ENCODE assay signal across 1 cellular context in genomic region chr16:77894054-77894632, GRCh38.
TF ChIP-seq lines count a peak whose summit lies in the region.

No MANE protein-coding gene starts in this region.

TF ChIP-seq in IMR-90, 13 proteins besides CTCF, POLR2A, EP300 and RAD21 (continued from another document):
- TF ChIP-seq, protein P1, sequence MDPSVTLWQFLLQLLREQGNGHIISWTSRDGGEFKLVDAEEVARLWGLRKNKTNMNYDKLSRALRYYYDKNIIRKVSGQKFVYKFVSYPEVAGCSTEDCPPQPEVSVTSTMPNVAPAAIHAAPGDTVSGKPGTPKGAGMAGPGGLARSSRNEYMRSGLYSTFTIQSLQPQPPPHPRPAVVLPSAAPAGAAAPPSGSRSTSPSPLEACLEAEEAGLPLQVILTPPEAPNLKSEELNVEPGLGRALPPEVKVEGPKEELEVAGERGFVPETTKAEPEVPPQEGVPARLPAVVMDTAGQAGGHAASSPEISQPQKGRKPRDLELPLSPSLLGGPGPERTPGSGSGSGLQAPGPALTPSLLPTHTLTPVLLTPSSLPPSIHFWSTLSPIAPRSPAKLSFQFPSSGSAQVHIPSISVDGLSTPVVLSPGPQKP (IDR thresholded peaks at IDR 0.05; ENCODE audit: borderline replicate concordance, low read depth, low read length) = no peak
- TF ChIP-seq BHLHE40 (IDR thresholded peaks at IDR 0.05; ENCODE audit: low read depth, low read length) (no peak), SMC3 (IDR thresholded peaks at IDR 0.05; ENCODE audit: low read depth, low read length) (no peak), NFE2L2 (IDR thresholded peaks at IDR 0.05; ENCODE audit: low read depth, low read length) (no peak), MAZ (IDR thresholded peaks at IDR 0.05; ENCODE audit: borderline replicate concordance, low read depth, low read length) (no peak), MAFK (IDR thresholded peaks at IDR 0.05; ENCODE audit: low read depth, low read length) (no peak), RCOR1 (IDR thresholded peaks at IDR 0.05; ENCODE audit: insufficient replicate concordance, low read length) (no peak), CHD1 (IDR thresholded peaks at IDR 0.05; ENCODE audit: low read depth, low read length) (no peak), FOS (IDR thresholded peaks at IDR 0.05; ENCODE audit: low read depth, low read length) (no peak), CEBPB (IDR thresholded peaks at IDR 0.05; ENCODE audit: low read depth, low read length) (no peak), RFX5 (IDR thresholded peaks at IDR 0.05; ENCODE audit: low read depth, low read length) (no peak), MXI1 (IDR thresholded peaks at IDR 0.05; ENCODE audit: borderline replicate concordance, low read depth, low read length) (no peak)
